26 cellular contexts compared by ENCODE assay signal in genomic region chr6:66931787-66932186, GRCh38.
"Had no signal": no experiment of that assay in that cellular context is flagged by ENCODE, and none has a peak within 500 bp of the region (broad histone marks: within the 10 kb centered on the region; RNA-seq: fewer than 3 reads in every experiment).

No MANE protein-coding gene starts in this region.

- DNase-seq: naive thymus-derived CD4-positive, alpha-beta T cell; natural killer cell; occipital lobe; pancreas; right cardiac atrium; spleen; stimulated activated CD4-positive, alpha-beta T cell treated with anti-CD3 and anti-CD28 coated beads, Interleukin-12 subunit alpha, Interleukin-12 subunit beta, amount 100 ng/mL, for 4 hours; stimulated activated CD4-positive, alpha-beta T cell treated with anti-CD3 and anti-CD28 coated beads, Interleukin-1b, Interleukin-23, amount 100 ng/mL, for 48 hours; stimulated activated CD4-positive, alpha-beta T cell treated with anti-CD3 and anti-CD28 coated beads, Interleukin-4, amount 100 ng/mL, for 1 hour; stimulated activated CD4-positive, alpha-beta T cell treated with anti-CD3 and anti-CD28 coated beads, Interleukin-4, amount 100 ng/mL, for 4 hours; stimulated activated CD8-positive, alpha-beta memory T cell treated with anti-CD3 and anti-CD28 coated beads, Interleukin-4, amount 100 ng/mL, for 48 hours; stimulated activated naive CD4-positive, alpha-beta T cell; stimulated activated naive CD8-positive, alpha-beta T cell treated with anti-CD3 and anti-CD28 coated beads, Interleukin-15, amount 100 ng/mL, for 72 hours; stimulated activated naive CD8-positive, alpha-beta T cell treated with anti-CD3 and anti-CD28 coated beads, Interleukin-15, Interleukin-2, amounts not matched to agents 100 U/mL and 50 U/mL, for 24 hours; thyroid gland; upper lobe of left lung had no signal

- H3K27me3 ChIP-seq: neural progenitor cell, pancreas, spleen, thyroid gland, tibial nerve, upper lobe of left lung, vagina had no signal

- H3K9me3 ChIP-seq: pancreas, prostate gland, thoracic aorta, thyroid gland, vagina had no signal

- H2AFZ ChIP-seq: neural progenitor cell had no signal

- H3K27ac ChIP-seq: neural progenitor cell, pancreas, prostate gland, skin epidermis, spleen, thoracic aorta, thyroid gland, tibial nerve, upper lobe of left lung, vagina had no signal

- ATAC-seq: naive thymus-derived CD4-positive, alpha-beta T cell; natural killer cell; pancreas; right cardiac atrium; sciatic nerve; stimulated activated memory B cell treated with anti-CD40 and anti-IgM and Interleukin-4, amounts not matched to agents 10 μg/mL and 1 μg/mL and 100 μg/mL, for 72 hours; stimulated activated naive CD8-positive, alpha-beta T cell treated with anti-CD3 and anti-CD28 coated beads, Interleukin-15, amount 100 ng/mL, for 72 hours; stimulated activated naive CD8-positive, alpha-beta T cell treated with anti-CD3 and anti-CD28 coated beads, Interleukin-15, Interleukin-2, amounts not matched to agents 100 U/mL and 50 U/mL, for 24 hours had no signal

- H3K4me1 ChIP-seq: neural progenitor cell, pancreas, prostate gland, spleen, thyroid gland, tibial nerve, upper lobe of left lung, vagina had no signal

- H3K36me3 ChIP-seq: neural progenitor cell, pancreas, prostate gland, spleen, thoracic aorta, thyroid gland, tibial nerve, upper lobe of left lung, vagina had no signal

- FAIRE-seq: pancreas, urothelium cell line had no signal

- H3K4me2 ChIP-seq: neural progenitor cell, smooth muscle cell had no signal

- H3K9ac ChIP-seq: neural progenitor cell had no signal

- H3K4me3 ChIP-seq: neural progenitor cell, pancreas, prostate gland, skin epidermis, smooth muscle cell, spleen, thoracic aorta, thyroid gland, tibial nerve, upper lobe of left lung, vagina had no signal
